7 cellular contexts compared by ENCODE assay signal in genomic region chr4:73740353-73740778, GRCh38. TPM values are rescaled to one million over a fixed set of nuclear protein-coding genes. Genes with fewer than 3 reads are reported as not detected.
DNase-seq lines count a peak whose midpoint lies in the region; ATAC-seq and TF ChIP-seq lines count a peak whose summit lies in the region.

Gene CXCL8 (plus strand): TSS chr4:73740569. CDS start chr4:73740659, 90 bp downstream.

- no peak for TF ChIP-seq CTCF in hepatocyte (IDR thresholded peaks at IDR 0.05; ENCODE audit: poor library complexity)
- TF ChIP-seq CTCF in transverse colon (IDR thresholded peaks at IDR 0.05), result no peak
- TF ChIP-seq CTCF in WERI-Rb-1 (IDR thresholded peaks at IDR 0.05; ENCODE audit: low read depth, low read length), result no peak

- peak; percentile 60 for ATAC-seq in GM21529 (IDR thresholded peaks at IDR 0.05; ENCODE audit: unreplicated experiment)
- ATAC-seq in activated T-helper 17 cell treated with anti-CD3 and anti-CD28 coated beads, Interleukin-2, amount 50 U/mL, for 72 hours (replicated peaks), result no peak

- H3K4me1 ChIP-seq in hepatocyte (ENCODE audit: insufficient read depth) (no peaks in the 10 kb centered on the region), transverse colon (peaks cover 0 to 13% (median 7%) of the 10 kb centered on the region in 4 donors)

- no peak within 1 kb of the TSS for H3K4me3 Mint-ChIP-seq in activated T-helper 17 cell treated with anti-CD3 and anti-CD28 coated beads, Interleukin-2, amount 50 U/mL, for 72 hours

- H3K36me3 ChIP-seq in hepatocyte (replicated peaks; ENCODE audit: insufficient read depth, low read depth), result no peaks in the 10 kb centered on the region
- no peaks in the 10 kb centered on the region for H3K36me3 ChIP-seq in transverse colon
- no peaks in the 10 kb centered on the region for H3K36me3 ChIP-seq in WERI-Rb-1

- no peak for TF ChIP-seq POLR2A in transverse colon (IDR thresholded peaks at IDR 0.05)

- H3K27ac ChIP-seq in hepatocyte (no peak within 1 kb of the TSS), transverse colon (peak within 1 kb of the TSS in 1 of 4 donors; percentile 39), WERI-Rb-1 (no peak within 1 kb of the TSS)

- intact Hi-C loops in transverse colon (cut with DNase I; ENCODE audit: low total_unique reads), result no loop called here

- H4K20me1 ChIP-seq in hepatocyte (ENCODE audit: insufficient read depth, poor library complexity, severe bottlenecking), result no peaks in the 10 kb centered on the region

- no peak within 1 kb of the TSS for H3K4me2 ChIP-seq in hepatocyte

- no peak within 1 kb of the TSS for H2AFZ ChIP-seq in hepatocyte

- peak; percentile 4 for DNase-seq in NCI-H1417 treated with DMSO at 0.1 percent for 48 hours (lab: John Stamatoyannopoulos, UW)
- peak; percentile 24 for DNase-seq in hepatocyte (ENCODE audit: low spot score)
- peak; percentile 70 for DNase-seq in transverse colon
- DNase-seq in WERI-Rb-1, result no peak
- DNase-seq in stimulated activated CD4-positive, alpha-beta T cell treated with anti-CD3 and anti-CD28 coated beads, Interleukin-15, amount 100 ng/mL, for 24 hours, result no peak

- H3K9me3 Mint-ChIP-seq in activated T-helper 17 cell treated with anti-CD3 and anti-CD28 coated beads, Interleukin-2, amount 50 U/mL, for 72 hours, result peaks cover 3% of the 10 kb centered on the region

- no peaks in the 10 kb centered on the region for H3K9me2 ChIP-seq in hepatocyte (replicated peaks; ENCODE audit: insufficient read depth)

- no peak within 1 kb of the TSS for H3K4me3 ChIP-seq in hepatocyte
- peak within 1 kb of the TSS in 1 of 4 donors; percentile 6 for H3K4me3 ChIP-seq in transverse colon
- H3K4me3 ChIP-seq in WERI-Rb-1 (ENCODE audit: low read depth, low read length), result no peak within 1 kb of the TSS

- H3K9me3 ChIP-seq in hepatocyte (ENCODE audit: low read depth) (no peaks in the 10 kb centered on the region), transverse colon (no peaks in the 10 kb centered on the region), WERI-Rb-1 (ENCODE audit: severe bottlenecking) (no peaks in the 10 kb centered on the region)

- no peak within 1 kb of the TSS for H3K27ac Mint-ChIP-seq in activated T-helper 17 cell treated with anti-CD3 and anti-CD28 coated beads, Interleukin-2, amount 50 U/mL, for 72 hours

- 58% methylated on average over 7 of the region's 7 CpGs for WGBS in hepatocyte (ENCODE audit: low lambda C conversion rate, missing lambda C conversion rate)
- WGBS in transverse colon (ENCODE audit: low coverage in 1 of 2), 2 donors, result 8 to 15% methylated on average over 3 to 7 of the region's 7 CpGs

- no peaks in the 10 kb centered on the region for H3K79me2 ChIP-seq in hepatocyte

- no peaks in the 10 kb centered on the region for H3K4me1 Mint-ChIP-seq in activated T-helper 17 cell treated with anti-CD3 and anti-CD28 coated beads, Interleukin-2, amount 50 U/mL, for 72 hours

- H3K27me3 ChIP-seq in hepatocyte, result no peaks in the 10 kb centered on the region
- H3K27me3 ChIP-seq in transverse colon, result no peaks in the 10 kb centered on the region
- no peaks in the 10 kb centered on the region for H3K27me3 ChIP-seq in WERI-Rb-1 (ENCODE audit: insufficient read depth, low read depth, severe bottlenecking)

- in situ Hi-C loops in transverse colon (cut with MboI; ENCODE audit: low pct_ligation_motif_present in 1 of 4, low pct_unique_long_range_greater_than_20kb in 1 of 4, low sequenced_read_pairs in 3 of 4), result no loop called here

- TF ChIP-seq EP300 in transverse colon (IDR thresholded peaks at IDR 0.05; ENCODE audit: low read depth), result no peak

- no peaks in the 10 kb centered on the region for H3K36me3 Mint-ChIP-seq in activated T-helper 17 cell treated with anti-CD3 and anti-CD28 coated beads, Interleukin-2, amount 50 U/mL, for 72 hours (ENCODE audit: low read depth)

- no peaks in the 10 kb centered on the region for H3K27me3 Mint-ChIP-seq in activated T-helper 17 cell treated with anti-CD3 and anti-CD28 coated beads, Interleukin-2, amount 50 U/mL, for 72 hours

RNA-seq across cellular contexts. Expression of gene CXCL8, which starts in this region (rescaled TPM):
- 10 to 100 TPM; 11.9 to 14.5 TPM for total RNA-seq in activated T-helper 17 cell treated with anti-CD3 and anti-CD28 coated beads, Interleukin-2, amount 50 U/mL, for 72 hours
- total RNA-seq in hepatocyte, result 32.5 and 43.9 TPM in 2 replicates
- 21.6 and 35.0 TPM in 2 replicates for polyA plus RNA-seq in hepatocyte
- 1 to 10 TPM in 1 of 4 donors, under 1 TPM in 1, not detected in 2; 0.55 to 1.1 TPM for total RNA-seq in transverse colon

Comparison
In these comparisons a context has a peak if more than half of its experiments do, and no peak if none do; other contexts are left out.
1. RNA of gene CXCL8 (total RNA-seq): 32.5 to 43.9 TPM in hepatocyte and 11.9 to 14.5 TPM in activated T-helper 17 cell treated with anti-CD3 and anti-CD28 coated beads, Interleukin-2, amount 50 U/mL, for 72 hours; 0.55 to 1.1 TPM in transverse colon; every median in the first group is over 4 times any median in the second.
2. DNase-seq: peak in NCI-H1417 treated with DMSO at 0.1 percent for 48 hours (single experiment), hepatocyte (single experiment) and transverse colon (single experiment); none in WERI-Rb-1 (single experiment) and stimulated activated CD4-positive, alpha-beta T cell treated with anti-CD3 and anti-CD28 coated beads, Interleukin-15, amount 100 ng/mL, for 24 hours (single experiment).